In genomic region chr14:93582516-93582915, GRCh38 we compare ENCODE assay signal across 23 cellular contexts.
"Had no signal": no experiment of that assay in that cellular context is flagged by ENCODE, and none has a peak within 500 bp of the region (broad histone marks: within the 10 kb centered on the region; RNA-seq: fewer than 3 reads in every experiment).

No MANE protein-coding gene starts in this region.

- H3K27me3 ChIP-seq: hepatocyte, left lung, pancreas, right lobe of liver, suprapubic skin, transverse colon, upper lobe of right lung, uterus had no signal

- H3K36me3 ChIP-seq: left lung, lower lobe of right lung, pancreas, right lobe of liver, suprapubic skin, transverse colon, upper lobe of right lung, uterus had no signal

- H3K27ac ChIP-seq: coronary artery, hepatocyte, left lung, lower lobe of right lung, pancreas, right lobe of liver, suprapubic skin, transverse colon, upper lobe of right lung, uterus had no signal

- H3K4me1 ChIP-seq: left lung, lower lobe of right lung, pancreas, right lobe of liver, suprapubic skin, transverse colon, upper lobe of right lung, uterus had no signal

- ATAC-seq: left lung; lower lobe of right lung; naive thymus-derived CD8-positive, alpha-beta T cell; pancreas; right lobe of liver; stimulated activated naive CD8-positive, alpha-beta T cell treated with anti-CD3 and anti-CD28 coated beads, Interleukin-15, amount 100 ng/mL, for 72 hours; upper lobe of right lung had no signal

- H3K4me3 Mint-ChIP-seq: naive thymus-derived CD8-positive, alpha-beta T cell; nephron progenitor cell; stimulated activated naive CD8-positive, alpha-beta T cell treated with anti-CD3 and anti-CD28 coated beads, Interleukin-15, amount 100 ng/mL, for 72 hours had no signal

- H3K36me3 Mint-ChIP-seq: naive thymus-derived CD8-positive, alpha-beta T cell had no signal

- H3K9me3 ChIP-seq: left lung, lower lobe of right lung, pancreas, suprapubic skin, transverse colon, upper lobe of right lung, uterus had no signal

- H3K27ac Mint-ChIP-seq: naive thymus-derived CD8-positive, alpha-beta T cell; nephron progenitor cell; stimulated activated naive CD8-positive, alpha-beta T cell treated with anti-CD3 and anti-CD28 coated beads, Interleukin-15, amount 100 ng/mL, for 72 hours had no signal

- H3K4me1 Mint-ChIP-seq: naive thymus-derived CD8-positive, alpha-beta T cell; nephron progenitor cell; stimulated activated naive CD8-positive, alpha-beta T cell treated with anti-CD3 and anti-CD28 coated beads, Interleukin-15, amount 100 ng/mL, for 72 hours had no signal

- H3K9me3 Mint-ChIP-seq: naive thymus-derived CD8-positive, alpha-beta T cell; nephron progenitor cell; stimulated activated naive CD8-positive, alpha-beta T cell treated with anti-CD3 and anti-CD28 coated beads, Interleukin-15, amount 100 ng/mL, for 72 hours had no signal

- H3K4me3 ChIP-seq: coronary artery, hepatocyte, left lung, lower lobe of right lung, pancreas, right lobe of liver, suprapubic skin, transverse colon, upper lobe of right lung, uterus had no signal

- DNase-seq: dermis blood vessel endothelial cell; effector memory CD4-positive, alpha-beta T cell; erythroblast; kidney; left lung; lower lobe of right lung; naive thymus-derived CD8-positive, alpha-beta T cell; nephron progenitor cell; occipital lobe; pancreas; retina; right lobe of liver; small intestine; stimulated activated CD4-positive, alpha-beta T cell treated with anti-CD3 and anti-CD28 coated beads, Interleukin-15, amount 100 ng/mL, for 24 hours; stimulated activated CD4-positive, alpha-beta T cell treated with anti-CD3 and anti-CD28 coated beads, Interleukin-2, amount 100 ng/mL, for 48 hours; stimulated activated naive CD4-positive, alpha-beta T cell; stimulated activated naive CD8-positive, alpha-beta T cell treated with anti-CD3 and anti-CD28 coated beads, Interleukin-15, amount 100 ng/mL, for 72 hours; transverse colon; upper lobe of right lung; uterus had no signal
